17 cellular contexts compared by ENCODE assay signal in genomic region chr19:58274771-58275199, GRCh38. TPM values are rescaled to one million over a fixed set of nuclear protein-coding genes. Genes with fewer than 3 reads are reported as not detected.
DNase-seq lines count a peak whose midpoint lies in the region; ATAC-seq and TF ChIP-seq lines count a peak whose summit lies in the region.
"Had no signal": no experiment of that assay in that cellular context is flagged by ENCODE, and none has a peak within 500 bp of the region (broad histone marks: within the 10 kb centered on the region; RNA-seq: fewer than 3 reads in every experiment).

No MANE protein-coding gene starts in this region.

- H3K27me3 ChIP-seq in fibroblast of lung (ENCODE audit: control insufficient read depth, insufficient read depth, low read length): no peaks in the 10 kb centered on the region

- DNase-seq in DMS 273 (lab: John Stamatoyannopoulos, UW; ENCODE audit: unreplicated experiment) (peak; percentile 45), DMS 273 treated with DMSO at 0.1 percent for 48 hours (lab: John Stamatoyannopoulos, UW) (no peak), SW480 (ENCODE audit: low spot score) (peak; percentile 33), fibroblast of lung (ENCODE audit: low read depth in 2 of 2) (peak; percentile 43 to 65), stromal cell of bone marrow (ENCODE audit: low read depth) (peak; percentile 21), retina (no peak), H4 (ENCODE audit: low spot score) (no peak)
- DNase-seq: activated gamma-delta T cell treated with Interleukin-2 at 50 U/mL for 16 hours; CD8-positive, alpha-beta T cell; kidney; NCI-H1092 treated with DMSO at 0.1 percent for 48 hours; psoas muscle; stimulated activated CD4-positive, alpha-beta T cell treated with anti-CD3 and anti-CD28 coated beads, Interleukin-15, amount 100 ng/mL, for 24 hours; SW 1271 had no signal

- no peaks in the 10 kb centered on the region for H4K20me1 ChIP-seq in fibroblast of lung (ENCODE audit: control insufficient read depth, extremely low read depth, insufficient read depth, low read length)

- TF ChIP-seq CTCF in fibroblast of lung (conservative IDR thresholded peaks at IDR 0.05 in 1 of 2, IDR thresholded peaks at IDR 0.05 in 1 of 2; ENCODE audit: low read depth in 1 of 2, low read length in 2 of 2): no peak

- H3K27ac ChIP-seq in fibroblast of lung (ENCODE audit: insufficient read depth, low read length): no peak overlapping the region
- H3K27ac ChIP-seq: 22Rv1, psoas muscle had no signal

- no peak for ATAC-seq in HG03565 (IDR thresholded peaks at IDR 0.05; ENCODE audit: unreplicated experiment)
- ATAC-seq: CD8-positive, alpha-beta T cell; HepG2; psoas muscle had no signal

- H2AFZ ChIP-seq in fibroblast of lung (ENCODE audit: low read length): no peak overlapping the region

- no peaks in the 10 kb centered on the region for H3K9me3 ChIP-seq in fibroblast of lung (ENCODE audit: control insufficient read depth, insufficient read depth, low read depth, low read length)

- peaks cover 10% of the 10 kb centered on the region for H3K79me2 ChIP-seq in fibroblast of lung (ENCODE audit: control insufficient read depth, insufficient read depth, low read length)

- H3K4me2 ChIP-seq in fibroblast of lung (ENCODE audit: extremely low read depth, insufficient read depth, low read length): no peak overlapping the region

- peaks cover 2% of the 10 kb centered on the region for H3K36me3 ChIP-seq in fibroblast of lung (ENCODE audit: control insufficient read depth, insufficient read depth, low read length)

- no peak overlapping the region for H3K4me3 ChIP-seq in fibroblast of lung (replicated peaks in 1 of 4; ENCODE audit: control extremely low read depth in 1 of 4, insufficient read depth in 1 of 4, low read depth in 3 of 4, low read length in 4 of 4)
- H3K4me3 ChIP-seq: psoas muscle had no signal

- no peaks in the 10 kb centered on the region for H3K4me1 ChIP-seq in fibroblast of lung (ENCODE audit: control insufficient read depth, extremely low read depth, insufficient read depth, low read length)
- H3K4me1 ChIP-seq: psoas muscle had no signal

- no peak overlapping the region for H3K9ac ChIP-seq in fibroblast of lung (ENCODE audit: insufficient read depth, low read length)

RNA-seq across cellular contexts. Expression of gene ZNF8, which starts 4.0 kb away (rescaled TPM):
- total RNA-seq in fibroblast of lung: 4.9 and 5.6 TPM in 2 replicates
- 2.3 and 2.6 TPM in 2 replicates for polyA plus RNA-seq in fibroblast of lung
- 0.91 and 1.6 TPM in 2 replicates for polyA plus RNA-seq in fibroblast of lung (2012)
- polyA minus RNA-seq in fibroblast of lung (ENCODE audit: low replicate concordance): 15.6 and 16.6 TPM in 2 replicates
- total RNA-seq in H4 (2014; rRNA removed; shearing (Covaris generic)): 3.1 and 4.3 TPM in 2 replicates

RNA-seq across cellular contexts. Expression of gene ERVK3-1, which starts 30.4 kb away (rescaled TPM):
- 20.0 and 25.6 TPM in 2 replicates for total RNA-seq in fibroblast of lung
- polyA plus RNA-seq in fibroblast of lung: 36.6 and 44.7 TPM in 2 replicates
- polyA plus RNA-seq in fibroblast of lung (2012): 34.9 and 40.5 TPM in 2 replicates
- polyA minus RNA-seq in fibroblast of lung (ENCODE audit: low replicate concordance): 4.2 and 14.1 TPM in 2 replicates
- 96.6 and 120 TPM in 2 replicates for total RNA-seq in H4 (2014; rRNA removed; shearing (Covaris generic))

RNA-seq across cellular contexts. Expression of gene ZNF544, which starts 46.1 kb away (rescaled TPM):
- total RNA-seq in fibroblast of lung: 34.4 and 40.8 TPM in 2 replicates
- polyA plus RNA-seq in fibroblast of lung: 17.6 and 22.0 TPM in 2 replicates
- 17.7 and 20.2 TPM in 2 replicates for polyA plus RNA-seq in fibroblast of lung (2012)
- polyA minus RNA-seq in fibroblast of lung (ENCODE audit: low replicate concordance): 6.4 and 37.9 TPM in 2 replicates
- total RNA-seq in H4 (2014; rRNA removed; shearing (Covaris generic)): 0.02 and 0.08 TPM in 2 replicates

RNA-seq across cellular contexts. Expression of gene ZSCAN22, which starts 52.0 kb away (rescaled TPM):
- 2.3 and 3.0 TPM in 2 replicates for total RNA-seq in fibroblast of lung
- 2.8 and 3.0 TPM in 2 replicates for polyA plus RNA-seq in fibroblast of lung
- 1.4 and 1.6 TPM in 2 replicates for polyA plus RNA-seq in fibroblast of lung (2012)
- polyA minus RNA-seq in fibroblast of lung (ENCODE audit: low replicate concordance): 4.4 and 6.1 TPM in 2 replicates
- total RNA-seq in H4 (2014; rRNA removed; shearing (Covaris generic)): 2.6 and 2.8 TPM in 2 replicates

Comparison
In these comparisons a context has a peak if more than half of its experiments do, and no peak if none do; other contexts are left out.
1. DNase-seq: peak in DMS 273 (single experiment), SW480 (single experiment), fibroblast of lung (2 of 2) and stromal cell of bone marrow (single experiment); none in DMS 273 treated with DMSO at 0.1 percent for 48 hours (single experiment), retina (single experiment) and H4 (single experiment).
2. RNA of gene ZNF544, which starts 46.1 kb away (total RNA-seq): 34.4 to 40.8 TPM in fibroblast of lung; 0.02 to 0.08 TPM in H4; every median in the first group is over 10 times any median in the second.